In the genomic region with DNA sequence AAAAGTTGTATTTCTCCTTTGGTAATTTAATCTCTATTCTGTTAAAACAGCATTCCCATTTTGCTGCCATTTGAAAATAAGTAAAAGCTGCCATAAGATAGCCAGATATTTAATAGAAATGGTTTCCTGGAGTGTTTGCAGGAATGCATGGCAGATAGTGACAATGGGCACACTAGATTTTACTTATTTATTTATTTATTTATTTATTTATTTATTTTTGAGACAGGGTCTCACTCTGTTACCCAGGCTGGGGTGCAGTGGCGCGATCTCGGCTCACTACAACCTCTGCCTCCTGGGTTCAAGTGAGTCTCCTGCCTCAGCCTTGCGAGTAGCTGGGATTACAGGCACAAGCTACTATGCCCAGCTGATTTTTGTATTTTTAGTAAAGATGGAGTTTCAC, we compare ENCODE assay signal across 5 cellular contexts. TPM values are rescaled to one million over a fixed set of nuclear protein-coding genes. Genes with fewer than 3 reads are reported as not detected.
"Had no signal": no experiment of that assay in that cellular context is flagged by ENCODE, and none has a peak within 500 bp of the region (broad histone marks: within the 10 kb centered on the region; RNA-seq: fewer than 3 reads in every experiment).

No MANE protein-coding gene starts in this region.

RNA-seq across cellular contexts. Expression of a gene that starts 13.2 kb away (rescaled TPM):
- total RNA-seq: OCI-LY7, PC-9, RPMI7951, SJSA1, SK-MEL-5 had no signal
